17 cellular contexts compared by ENCODE assay signal in genomic region chr14:100782516-100783320, GRCh38. TPM values are rescaled to one million over a fixed set of nuclear protein-coding genes. Genes with fewer than 3 reads are reported as not detected.
DNase-seq lines count a peak whose midpoint lies in the region; ATAC-seq and TF ChIP-seq lines count a peak whose summit lies in the region.
"Had no signal": no experiment of that assay in that cellular context is flagged by ENCODE, and none has a peak within 500 bp of the region (broad histone marks: within the 10 kb centered on the region; RNA-seq: fewer than 3 reads in every experiment).

No MANE protein-coding gene starts in this region.

- H4K20me1 ChIP-seq in GM23338 (replicated peaks; ENCODE audit: insufficient read depth) (no peaks in the 10 kb centered on the region), SK-N-SH (ENCODE audit: insufficient read depth) (no peaks in the 10 kb centered on the region)

- no peaks in the 10 kb centered on the region for H3K4me1 ChIP-seq in GM23338 (ENCODE audit: insufficient read depth)
- H3K4me1 ChIP-seq in SK-N-SH (ENCODE audit: control insufficient read depth in 1 of 2, insufficient read depth in 2 of 2, low read depth in 1 of 2, low read length in 1 of 2), result peaks cover 0 to 86% of the 10 kb centered on the region in 2 experiments; a peak in 2 of 4 replicates
- H3K4me1 ChIP-seq: SJSA1 had no signal

- H3K4me3 Mint-ChIP-seq in GM23338 (no peak overlapping the region), nephron (no peak overlapping the region)
- H3K4me3 Mint-ChIP-seq: activated CD4-positive, alpha-beta memory T cell treated with anti-CD3 and anti-CD28 coated beads for 36 hours; activated T-cell treated with anti-CD3 and anti-CD28 coated beads, Interleukin-2, amount 50 U/mL, for 72 hours; central memory CD8-positive, alpha-beta T cell had no signal

- CTCF ChIA-PET in SK-N-SH (lab: Yijun Ruan, JAX), result interaction anchor here (0.7 to 3.6 kb wide), 7 partner anchors 9 to 401 kb away, joined by 3 to 21 read pairs (median 6); no protein-coding TSS in a partner anchor

- H3K27ac Mint-ChIP-seq in GM23338 (peak overlapping the region; percentile 58; the same call in 1 of the 2 replicates), nephron (peak overlapping the region; percentile 45 to 76 (median 47))
- H3K27ac Mint-ChIP-seq: activated CD4-positive, alpha-beta memory T cell treated with anti-CD3 and anti-CD28 coated beads for 36 hours; activated T-cell treated with anti-CD3 and anti-CD28 coated beads, Interleukin-2, amount 50 U/mL, for 72 hours had no signal

- no peak overlapping the region for H3K27ac ChIP-seq in GM23338 (ENCODE audit: low read depth)
- peak overlapping the region in 1 of 2 experiments; percentile 100; a peak in 2 of 4 replicates for H3K27ac ChIP-seq in SK-N-SH (ENCODE audit: low read depth in 2 of 2, low read length in 1 of 2)
- H3K27ac ChIP-seq: SJSA1 had no signal

- peak; percentile 35 for TF ChIP-seq RAD21 in SK-N-SH (IDR thresholded peaks at IDR 0.05; ENCODE audit: low read length)

- POLR2A ChIA-PET in SK-N-SH (lab: Yijun Ruan, JAX), result interaction anchor here (0.6 to 4.5 kb wide), 29 partner anchors 7 to 884 kb away, joined by 3 to 77 read pairs (median 4); partner anchors contain the start of gene RTL1

- H2AFZ ChIP-seq in GM23338 (no peak overlapping the region), SK-N-SH (ENCODE audit: low read depth) (no peak overlapping the region)

- TF ChIP-seq EP300 in SK-N-SH (IDR thresholded peaks at IDR 0.05; ENCODE audit: borderline replicate concordance in 1 of 2, low read depth in 1 of 2, low read length in 1 of 2), result peak; percentile 29 to 98; a peak in 3 of 4 replicates

- 27% methylated on average over 11 of the region's 13 CpGs for WGBS in SK-N-SH (ENCODE audit: low lambda C conversion rate)

- H3F3A ChIP-seq in GM23338 (replicated peaks; ENCODE audit: low read depth) (no peaks in the 10 kb centered on the region), SK-N-SH (replicated peaks; ENCODE audit: insufficient read depth) (no peaks in the 10 kb centered on the region)

- no peaks in the 10 kb centered on the region for H3K9me3 ChIP-seq in SK-N-SH
- H3K9me3 ChIP-seq: adrenal gland, SJSA1 had no signal

- DNase-seq in GM23338 (ENCODE audit: low spot score), result no peak
- DNase-seq in NCI-H146 (lab: John Stamatoyannopoulos, UW), result peak; percentile 93
- DNase-seq in SK-N-SH, result peak; percentile 93
- no peak for DNase-seq in NK-92 (lab: John Stamatoyannopoulos, UW; ENCODE audit: unreplicated experiment)
- no peak for DNase-seq in NOMO-1 treated with DMSO at 0.1 percent for 48 hours (lab: John Stamatoyannopoulos, UW; ENCODE audit: unreplicated experiment)
- DNase-seq: activated CD4-positive, alpha-beta memory T cell treated with anti-CD3 and anti-CD28 coated beads for 36 hours; activated T-cell treated with anti-CD3 and anti-CD28 coated beads, Interleukin-2, amount 50 U/mL, for 72 hours; Calu3; NCI-H2171 had no signal

- H3K9me2 ChIP-seq in GM23338 (ENCODE audit: insufficient read depth) (no peaks in the 10 kb centered on the region), SK-N-SH (no peaks in the 10 kb centered on the region)

- no peaks in the 10 kb centered on the region; the same call in 2 of the 3 replicates for H3K9me3 Mint-ChIP-seq in GM23338
- H3K9me3 Mint-ChIP-seq in nephron, result no peaks in the 10 kb centered on the region
- H3K9me3 Mint-ChIP-seq: activated CD4-positive, alpha-beta memory T cell treated with anti-CD3 and anti-CD28 coated beads for 36 hours; activated T-cell treated with anti-CD3 and anti-CD28 coated beads, Interleukin-2, amount 50 U/mL, for 72 hours; central memory CD8-positive, alpha-beta T cell had no signal

- H3K36me3 Mint-ChIP-seq in GM23338 (ENCODE audit: low read depth) (no peaks in the 10 kb centered on the region), nephron (ENCODE audit: low read depth) (no peaks in the 10 kb centered on the region)
- H3K36me3 Mint-ChIP-seq: activated CD4-positive, alpha-beta memory T cell treated with anti-CD3 and anti-CD28 coated beads for 36 hours had no signal

- H3K36me3 ChIP-seq in GM23338 (ENCODE audit: insufficient read depth), result no peaks in the 10 kb centered on the region
- no peaks in the 10 kb centered on the region for H3K36me3 ChIP-seq in SK-N-SH (replicated peaks in 1 of 2; ENCODE audit: control insufficient read depth in 1 of 2, insufficient read depth in 2 of 2, low read length in 1 of 2)
- H3K36me3 ChIP-seq: adrenal gland, SJSA1 had no signal

- no peaks in the 10 kb centered on the region for H3K27me3 ChIP-seq in GM23338 (ENCODE audit: insufficient read depth)
- H3K27me3 ChIP-seq in SK-N-SH (ENCODE audit: insufficient read depth), result no peaks in the 10 kb centered on the region
- H3K27me3 ChIP-seq: adrenal gland, SJSA1 had no signal

- ATAC-seq in GM23338, result no peak
- ATAC-seq in HG03457 (IDR thresholded peaks at IDR 0.05; ENCODE audit: unreplicated experiment), result no peak
- ATAC-seq: activated T-cell treated with anti-CD3 and anti-CD28 coated beads, Interleukin-2, amount 50 U/mL, for 72 hours had no signal

- no peak overlapping the region for H3K4me3 ChIP-seq in GM23338
- no peak overlapping the region for H3K4me3 ChIP-seq in SK-N-SH (ENCODE audit: low read depth in 2 of 2, low read length in 1 of 2)
- H3K4me3 ChIP-seq: adrenal gland, SJSA1 had no signal

- H3K27me3 Mint-ChIP-seq in GM23338 (ENCODE audit: insufficient read depth, low read depth, poor library complexity), result peaks cover 15% of the 10 kb centered on the region
- peaks cover 29% of the 10 kb centered on the region for H3K27me3 Mint-ChIP-seq in nephron (ENCODE audit: low read depth)

- H3K79me2 ChIP-seq in GM23338 (replicated peaks; ENCODE audit: insufficient read depth) (no peaks in the 10 kb centered on the region), SK-N-SH (ENCODE audit: insufficient read depth) (no peaks in the 10 kb centered on the region)

- H3K4me1 Mint-ChIP-seq in GM23338 (no peaks in the 10 kb centered on the region; the same call in 2 of the 3 replicates), nephron (peaks cover 84% of the 10 kb centered on the region)
- H3K4me1 Mint-ChIP-seq: central memory CD8-positive, alpha-beta T cell had no signal

- TF ChIP-seq CTCF in GM23338 (conservative IDR thresholded peaks at IDR 0.05; ENCODE audit: low read depth in 2 of 2) (no peak), SK-N-SH (IDR thresholded peaks at IDR 0.05) (no peak), nephron (IDR thresholded peaks at IDR 0.05; ENCODE audit: unreplicated experiment in 3 of 3) (no peak)

- no peak overlapping the region for H3K4me2 ChIP-seq in GM23338
- H3K4me2 ChIP-seq in SK-N-SH, result no peak overlapping the region

- no peak overlapping the region for H3K9ac ChIP-seq in SK-N-SH

TF ChIP-seq in GM23338, 12 proteins besides CTCF, POLR2A, EP300 and RAD21 (continues in another document):
- TF ChIP-seq, protein P1, sequence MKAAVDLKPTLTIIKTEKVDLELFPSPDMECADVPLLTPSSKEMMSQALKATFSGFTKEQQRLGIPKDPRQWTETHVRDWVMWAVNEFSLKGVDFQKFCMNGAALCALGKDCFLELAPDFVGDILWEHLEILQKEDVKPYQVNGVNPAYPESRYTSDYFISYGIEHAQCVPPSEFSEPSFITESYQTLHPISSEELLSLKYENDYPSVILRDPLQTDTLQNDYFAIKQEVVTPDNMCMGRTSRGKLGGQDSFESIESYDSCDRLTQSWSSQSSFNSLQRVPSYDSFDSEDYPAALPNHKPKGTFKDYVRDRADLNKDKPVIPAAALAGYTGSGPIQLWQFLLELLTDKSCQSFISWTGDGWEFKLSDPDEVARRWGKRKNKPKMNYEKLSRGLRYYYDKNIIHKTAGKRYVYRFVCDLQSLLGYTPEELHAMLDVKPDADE (IDR thresholded peaks at IDR 0.05), result no peak
- TF ChIP-seq ZNF331 (CRISPR knock-in tag; IDR thresholded peaks at IDR 0.05; ENCODE audit: low read depth) (no peak), STAT1 (IDR thresholded peaks at IDR 0.05; ENCODE audit: unreplicated experiment) (no peak)

TF ChIP-seq in SK-N-SH, 30 proteins besides CTCF, POLR2A, EP300 and RAD21 (continues in another document):
- TF ChIP-seq YY1 (IDR thresholded peaks at IDR 0.05; ENCODE audit: low read depth) (no peak), TCF12 (IDR thresholded peaks at IDR 0.05) (peak; percentile 50), GATA2 (CRISPR knock-in tag; IDR thresholded peaks at IDR 0.05) (peak; percentile 100), SMC3 (IDR thresholded peaks at IDR 0.05; ENCODE audit: low read depth, low read length) (peak; percentile 32; the same call in 1 of the 2 replicates), MXI1 (IDR thresholded peaks at IDR 0.05; ENCODE audit: low read depth, low read length) (peak; percentile 52; the same call in 1 of the 2 replicates), FOSL2 (IDR thresholded peaks at IDR 0.05; ENCODE audit: borderline replicate concordance, low read depth) (no peak), EZH2phosphoT487 (IDR thresholded peaks at IDR 0.05; ENCODE audit: borderline replicate concordance, low read depth) (no peak), TAF1 (IDR thresholded peaks at IDR 0.05; ENCODE audit: borderline replicate concordance, low read depth, low read length) (no peak)
- TF ChIP-seq, protein P2, sequence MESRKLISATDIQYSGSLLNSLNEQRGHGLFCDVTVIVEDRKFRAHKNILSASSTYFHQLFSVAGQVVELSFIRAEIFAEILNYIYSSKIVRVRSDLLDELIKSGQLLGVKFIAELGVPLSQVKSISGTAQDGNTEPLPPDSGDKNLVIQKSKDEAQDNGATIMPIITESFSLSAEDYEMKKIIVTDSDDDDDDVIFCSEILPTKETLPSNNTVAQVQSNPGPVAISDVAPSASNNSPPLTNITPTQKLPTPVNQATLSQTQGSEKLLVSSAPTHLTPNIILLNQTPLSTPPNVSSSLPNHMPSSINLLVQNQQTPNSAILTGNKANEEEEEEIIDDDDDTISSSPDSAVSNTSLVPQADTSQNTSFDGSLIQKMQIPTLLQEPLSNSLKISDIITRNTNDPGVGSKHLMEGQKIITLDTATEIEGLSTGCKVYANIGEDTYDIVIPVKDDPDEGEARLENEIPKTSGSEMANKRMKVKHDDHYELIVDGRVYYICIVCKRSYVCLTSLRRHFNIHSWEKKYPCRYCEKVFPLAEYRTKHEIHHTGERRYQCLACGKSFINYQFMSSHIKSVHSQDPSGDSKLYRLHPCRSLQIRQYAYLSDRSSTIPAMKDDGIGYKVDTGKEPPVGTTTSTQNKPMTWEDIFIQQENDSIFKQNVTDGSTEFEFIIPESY (IDR thresholded peaks at IDR 0.05; ENCODE audit: borderline replicate concordance, low read depth), result no peak

RNA-seq across cellular contexts. Expression of gene MEG3, which starts 43.2 kb away (rescaled TPM):
- total RNA-seq in GM23338 (2014; rRNA removed; shearing (Covaris generic)), result not detected in 2 replicates
- polyA plus RNA-seq in GM23338 (2016; fragmentation: Nextera tagmentation; extraction: Ambion mirVana), result not detected in 2 replicates
- polyA plus RNA-seq in SK-N-SH (2012; rRNA removed), result not detected in 2 replicates
- polyA plus RNA-seq in SK-N-SH (2012; cell fraction: cytosol; rRNA removed), result not detected in 2 replicates
- not detected in 2 replicates for polyA plus RNA-seq in SK-N-SH (2012; cell fraction: nucleus; rRNA removed)
- total RNA-seq: activated CD4-positive, alpha-beta memory T cell treated with anti-CD3 and anti-CD28 coated beads for 36 hours; activated T-cell treated with anti-CD3 and anti-CD28 coated beads, Interleukin-2, amount 50 U/mL, for 72 hours; Calu3 had no signal

RNA-seq across cellular contexts. Expression of gene DLK1, which starts 56.0 kb away (rescaled TPM):
- total RNA-seq in GM23338 (2014; rRNA removed; shearing (Covaris generic)), result 0.54 and 1.1 TPM in 2 replicates
- 0.70 and 1.2 TPM in 2 replicates for polyA plus RNA-seq in GM23338 (2016; fragmentation: Nextera tagmentation; extraction: Ambion mirVana)
- polyA plus RNA-seq in SK-N-SH (2012; rRNA removed), result 1.2 and 1.7 TPM in 2 replicates
- polyA plus RNA-seq in SK-N-SH (2012; cell fraction: cytosol; rRNA removed), result 1.7 and 2.8 TPM in 2 replicates
- 0.73 and 0.87 TPM in 2 replicates for polyA plus RNA-seq in SK-N-SH (2012; cell fraction: nucleus; rRNA removed)
- total RNA-seq: activated CD4-positive, alpha-beta memory T cell treated with anti-CD3 and anti-CD28 coated beads for 36 hours; activated T-cell treated with anti-CD3 and anti-CD28 coated beads, Interleukin-2, amount 50 U/mL, for 72 hours; Calu3; frontal cortex; LHCN-M2; pulmonary artery endothelial cell; SJSA1 had no signal

Comparison
In these comparisons a context has a peak if more than half of its experiments do, and no peak if none do; other contexts are left out.
1. DNase-seq: peak in NCI-H146 (single experiment) and SK-N-SH (single experiment); none in GM23338 (single experiment), NK-92 (single experiment) and NOMO-1 treated with DMSO at 0.1 percent for 48 hours (single experiment).